Comparison of ENCODE assay signal across 24 cellular contexts in genomic region chr15:43433661-43434303, GRCh38.
"Had no signal": no experiment of that assay in that cellular context is flagged by ENCODE, and none has a peak within 500 bp of the region (broad histone marks: within the 10 kb centered on the region; RNA-seq: fewer than 3 reads in every experiment).

No MANE protein-coding gene starts in this region.

- DNase-seq: dermis blood vessel endothelial cell; effector memory CD4-positive, alpha-beta T cell; foreskin fibroblast; heart right ventricle; hippocampal formation; left cardiac atrium; left lung; mesendoderm; natural killer cell; pancreas; spleen; stimulated activated CD4-positive, alpha-beta T cell treated with anti-CD3 and anti-CD28 coated beads, Interleukin-4, amount 100 ng/mL, for 4 hours; stimulated activated naive B cell treated with anti-CD40 and anti-IgM and Interleukin-4, amounts not matched to agents 10 μg/mL and 1 μg/mL and 100 μg/mL, for 72 hours; upper lobe of left lung had no signal

- H3K4me1 Mint-ChIP-seq: central memory CD8-positive, alpha-beta T cell; natural killer cell had no signal

- FAIRE-seq: islet of Langerhans, pancreas, urothelium cell line had no signal

- H3K9me3 ChIP-seq: gastroesophageal sphincter, heart right ventricle, left lung, pancreas, right atrium auricular region, spleen, thoracic aorta, tibial nerve, upper lobe of left lung had no signal

- H3K4me3 ChIP-seq: coronary artery, gastroesophageal sphincter, heart right ventricle, left lung, pancreas, right atrium auricular region, spleen, thoracic aorta, tibial nerve, upper lobe of left lung had no signal

- H3K4me3 Mint-ChIP-seq: central memory CD8-positive, alpha-beta T cell; natural killer cell; stimulated activated naive B cell treated with anti-CD40 and anti-IgM and Interleukin-4, amounts not matched to agents 10 μg/mL and 1 μg/mL and 100 μg/mL, for 72 hours; stimulated activated naive CD8-positive, alpha-beta T cell treated with anti-CD3 and anti-CD28 coated beads, Interleukin-15, Interleukin-2, amounts not matched to agents 100 ng/mL and 50 ng/mL, for 24 hours had no signal

- H3K4me1 ChIP-seq: gastroesophageal sphincter, heart right ventricle, left lung, pancreas, right atrium auricular region, tibial nerve, upper lobe of left lung had no signal

- H3K27me3 Mint-ChIP-seq: central memory CD8-positive, alpha-beta T cell; stimulated activated naive B cell treated with anti-CD40 and anti-IgM and Interleukin-4, amounts not matched to agents 10 μg/mL and 1 μg/mL and 100 μg/mL, for 72 hours; stimulated activated naive CD8-positive, alpha-beta T cell treated with anti-CD3 and anti-CD28 coated beads, Interleukin-15, Interleukin-2, amounts not matched to agents 100 ng/mL and 50 ng/mL, for 24 hours had no signal

- H3K27ac ChIP-seq: coronary artery, gastroesophageal sphincter, heart right ventricle, left lung, pancreas, right atrium auricular region, spleen, thoracic aorta, tibial nerve, upper lobe of left lung had no signal

- H3K9me3 Mint-ChIP-seq: central memory CD8-positive, alpha-beta T cell; natural killer cell; stimulated activated naive B cell treated with anti-CD40 and anti-IgM and Interleukin-4, amounts not matched to agents 10 μg/mL and 1 μg/mL and 100 μg/mL, for 72 hours; stimulated activated naive CD8-positive, alpha-beta T cell treated with anti-CD3 and anti-CD28 coated beads, Interleukin-15, Interleukin-2, amounts not matched to agents 100 ng/mL and 50 ng/mL, for 24 hours had no signal

- H3K27me3 ChIP-seq: gastroesophageal sphincter, heart right ventricle, left lung, pancreas, right atrium auricular region, spleen, tibial nerve, upper lobe of left lung had no signal

- H3K27ac Mint-ChIP-seq: natural killer cell; stimulated activated naive B cell treated with anti-CD40 and anti-IgM and Interleukin-4, amounts not matched to agents 10 μg/mL and 1 μg/mL and 100 μg/mL, for 72 hours; stimulated activated naive CD8-positive, alpha-beta T cell treated with anti-CD3 and anti-CD28 coated beads, Interleukin-15, Interleukin-2, amounts not matched to agents 100 ng/mL and 50 ng/mL, for 24 hours had no signal

- ATAC-seq: gastroesophageal sphincter; heart right ventricle; left cardiac atrium; left lung; natural killer cell; pancreas; sciatic nerve; stimulated activated naive B cell treated with anti-CD40 and anti-IgM and Interleukin-4, amounts not matched to agents 10 μg/mL and 1 μg/mL and 100 μg/mL, for 72 hours had no signal
